In the genomic region with DNA sequence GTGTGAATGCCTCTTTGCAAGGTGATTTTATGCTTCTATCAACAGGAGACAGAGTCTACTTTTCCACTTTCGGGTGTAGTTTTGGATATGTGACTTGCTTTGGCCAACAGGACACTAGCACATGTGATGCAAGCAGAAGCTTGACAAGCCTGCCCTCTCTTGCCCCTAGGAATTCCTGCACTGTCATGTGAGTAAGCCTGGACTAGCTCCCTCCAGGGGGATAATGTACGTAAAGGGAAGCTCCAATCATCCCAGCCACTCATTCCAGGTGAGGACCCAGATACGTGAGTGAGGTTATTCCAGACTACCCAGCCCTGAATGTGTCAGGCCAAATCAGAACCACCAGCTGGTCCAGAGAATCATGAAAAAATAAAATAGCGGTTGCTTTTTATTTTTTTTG, we compare ENCODE assay signal across 11 cellular contexts. TPM values are rescaled to one million over a fixed set of nuclear protein-coding genes. Genes with fewer than 3 reads are reported as not detected.
A peak's percentile ranks its signal among the peaks of the same experiment; 100 is the strongest.
DNase-seq lines count a peak whose midpoint lies in the region; TF ChIP-seq lines count a peak whose summit lies in the region.
"Had no signal": no experiment of that assay in that cellular context is flagged by ENCODE, and none has a peak within 500 bp of the region (broad histone marks: within the 10 kb centered on the region; RNA-seq: fewer than 3 reads in every experiment).

No MANE protein-coding gene starts in this region.

- no peak for TF ChIP-seq POLR2A in breast epithelium (IDR thresholded peaks at IDR 0.05)
- no peak for TF ChIP-seq POLR2A in sigmoid colon (IDR thresholded peaks at IDR 0.05)
- TF ChIP-seq POLR2A in testis (IDR thresholded peaks at IDR 0.05) = no peak

- no peaks in the 10 kb centered on the region for H3K9me2 ChIP-seq in OCI-LY7 (ENCODE audit: insufficient read depth, low read length)

- H3K27ac Mint-ChIP-seq in MCF 10A (ENCODE audit: low read depth, unreplicated experiment) = no peak overlapping the region
- H3K27ac Mint-ChIP-seq: activated naive CD4-positive, alpha-beta T cell treated with anti-CD3 and anti-CD28 coated beads, Interleukin-2, amount 50 U/mL, for 24 hours had no signal

- POLR2A ChIA-PET in MCF 10A (lab: Yijun Ruan, JAX) (interaction anchor here (0.6 kb wide), 1 partner anchor 31 kb away, joined by 3 read pairs; no protein-coding TSS in a partner anchor), OCI-LY7 (lab: Charles Lee) (interaction anchor here (0.8 kb wide), 1 partner anchor 21 kb away, joined by 5 read pairs; no protein-coding TSS in a partner anchor)

- H3K79me2 ChIP-seq in OCI-LY7 (ENCODE audit: insufficient read depth, low read depth, low read length) = no peaks in the 10 kb centered on the region

- no peaks in the 10 kb centered on the region for H3K36me3 Mint-ChIP-seq in MCF 10A (ENCODE audit: insufficient read depth, unreplicated experiment)

- TF ChIP-seq CTCF in MCF 10A (IDR thresholded peaks at IDR 0.05; ENCODE audit: unreplicated experiment) (no peak), breast epithelium (IDR thresholded peaks at IDR 0.05) (no peak), sigmoid colon (IDR thresholded peaks at IDR 0.05) (no peak), OCI-LY7 (conservative IDR thresholded peaks at IDR 0.05; ENCODE audit: low read length) (no peak), testis (IDR thresholded peaks at IDR 0.05) (no peak)

- no peaks in the 10 kb centered on the region for H3K4me1 Mint-ChIP-seq in MCF 10A (ENCODE audit: insufficient read depth, unreplicated experiment)
- H3K4me1 Mint-ChIP-seq: activated naive CD4-positive, alpha-beta T cell treated with anti-CD3 and anti-CD28 coated beads, Interleukin-2, amount 50 U/mL, for 24 hours; central memory CD8-positive, alpha-beta T cell had no signal

- CTCF ChIA-PET in MCF 10A (lab: Yijun Ruan, JAX) (interaction anchor here (0.6 to 0.7 kb wide), 3 partner anchors 59 to 686 kb away, joined by 3 to 4 read pairs (median 4); no protein-coding TSS in a partner anchor), OCI-LY7 (lab: Charles Lee; ENCODE audit: unreplicated experiment) (no interaction called here)

- H3K27ac ChIP-seq in breast epithelium (no peak overlapping the region), sigmoid colon (no peak overlapping the region), OCI-LY7 (ENCODE audit: low read depth, low read length, poor library complexity, severe bottlenecking) (no peak overlapping the region), testis (no peak overlapping the region)

- H3K4me1 ChIP-seq in breast epithelium (no peaks in the 10 kb centered on the region), sigmoid colon (no peaks in the 10 kb centered on the region), OCI-LY7 (ENCODE audit: insufficient read depth, low read length, poor library complexity, severe bottlenecking) (no peaks in the 10 kb centered on the region), testis (no peaks in the 10 kb centered on the region)

- no peaks in the 10 kb centered on the region for H3K9me3 Mint-ChIP-seq in MCF 10A (ENCODE audit: unreplicated experiment)
- H3K9me3 Mint-ChIP-seq: activated naive CD4-positive, alpha-beta T cell treated with anti-CD3 and anti-CD28 coated beads, Interleukin-2, amount 50 U/mL, for 24 hours; central memory CD8-positive, alpha-beta T cell had no signal

- no peaks in the 10 kb centered on the region for H3K27me3 Mint-ChIP-seq in MCF 10A (ENCODE audit: insufficient read depth, unreplicated experiment)
- H3K27me3 Mint-ChIP-seq: activated naive CD4-positive, alpha-beta T cell treated with anti-CD3 and anti-CD28 coated beads, Interleukin-2, amount 50 U/mL, for 24 hours; central memory CD8-positive, alpha-beta T cell had no signal

- no TSS peak for BruUV-seq in MCF 10A (replicated peaks; lab: Mats Ljungman, UMichigan)
- BruUV-seq in OCI-LY7 (replicated peaks; lab: Mats Ljungman, UMichigan) = no TSS peak

- no peak overlapping the region for H3K4me2 ChIP-seq in OCI-LY7 (ENCODE audit: low read length)

- 69 to 71% methylated on average over 4 of the region's 4 CpGs for WGBS in sigmoid colon, 2 donors
- WGBS in testis, 2 donors = 74 to 75% methylated on average over 4 of the region's 4 CpGs

- H3K4me3 ChIP-seq in breast epithelium (no peak overlapping the region), sigmoid colon (no peak overlapping the region), OCI-LY7 (ENCODE audit: low read depth, low read length, poor library complexity, severe bottlenecking) (no peak overlapping the region), testis (no peak overlapping the region)

- H2AFZ ChIP-seq in OCI-LY7 (ENCODE audit: low read length) = no peak overlapping the region

- intact Hi-C loops in MCF 10A (cut with micrococcal nuclease) (no loop called here), breast epithelium (cut with DNase I; ENCODE audit: low total_unique reads) (no loop called here), sigmoid colon (cut with DNase I) (no loop called here), OCI-LY7 (cut with micrococcal nuclease; ENCODE audit: unreplicated experiment) (no loop called here), testis (cut with DNase I; ENCODE audit: low total_unique reads) (no loop called here)

- H3K36me3 ChIP-seq in breast epithelium = no peaks in the 10 kb centered on the region
- H3K36me3 ChIP-seq in sigmoid colon = peaks cover 0 to 3% (median 0%) of the 10 kb centered on the region in 4 donors
- peaks cover 42% of the 10 kb centered on the region for H3K36me3 ChIP-seq in OCI-LY7 (ENCODE audit: insufficient read depth, low read length)
- no peaks in the 10 kb centered on the region for H3K36me3 ChIP-seq in testis (ENCODE audit: low read depth, missing control alignments)

- no peaks in the 10 kb centered on the region for H4K20me1 ChIP-seq in OCI-LY7 (ENCODE audit: insufficient read depth, low read length)

- no peak overlapping the region for H3K4me3 Mint-ChIP-seq in MCF 10A (ENCODE audit: unreplicated experiment)
- H3K4me3 Mint-ChIP-seq: activated naive CD4-positive, alpha-beta T cell treated with anti-CD3 and anti-CD28 coated beads, Interleukin-2, amount 50 U/mL, for 24 hours; central memory CD8-positive, alpha-beta T cell had no signal

- no peak for TF ChIP-seq EP300 in sigmoid colon (IDR thresholded peaks at IDR 0.05)

- no peaks in the 10 kb centered on the region for H3K27me3 ChIP-seq in breast epithelium
- H3K27me3 ChIP-seq in sigmoid colon = no peaks in the 10 kb centered on the region
- no peaks in the 10 kb centered on the region for H3K27me3 ChIP-seq in testis

- DNase-seq in MCF 10A (ENCODE audit: unreplicated experiment) (peak; percentile 18), breast epithelium (ENCODE audit: low spot score in 2 of 2) (no peak), foreskin melanocyte (peak; percentile 11), sigmoid colon (peak; percentile 5), OCI-LY7 (ENCODE audit: low spot score) (no peak), testis (no peak)
- DNase-seq: NCI-H1417; NCI-H510A; stimulated activated CD4-positive, alpha-beta T cell treated with anti-CD3 and anti-CD28 coated beads, Interleukin-1b, Interleukin-23, amount 100 ng/mL, for 48 hours had no signal

- H3K9me3 ChIP-seq in breast epithelium (no peaks in the 10 kb centered on the region), sigmoid colon (no peaks in the 10 kb centered on the region), OCI-LY7 (ENCODE audit: low read length) (no peaks in the 10 kb centered on the region), testis (no peaks in the 10 kb centered on the region)

RNA-seq across cellular contexts. Expression of a gene that starts 33.3 kb away (rescaled TPM):
- 2.8 and 3.1 TPM in 2 replicates for total RNA-seq in MCF 10A (2022)
- total RNA-seq in breast epithelium = 1 to 10 TPM in 2 of 3 donors, under 1 TPM in 1; 0.96 to 3.6 (median 2.5) TPM
- 1 to 10 TPM in 3 of 4 donors, under 1 TPM in 1; 0.82 to 1.9 (median 1.4) TPM for total RNA-seq in sigmoid colon
- 1 to 10 TPM in 1 of 3 donors, under 1 TPM in 2; 0.60 to 2.8 (median 0.92) TPM for polyA plus RNA-seq in sigmoid colon
- 7.9 and 11.7 TPM in 2 replicates for total RNA-seq in OCI-LY7 (2014; rRNA removed; shearing (Covaris generic))
- total RNA-seq in OCI-LY7 (2022) = 13.1 and 14.3 TPM in 2 replicates
- total RNA-seq in testis = 1 to 10 TPM; 6.9 to 7.6 TPM
- 3.7 TPM for polyA plus RNA-seq in testis (ENCODE audit: insufficient read depth, low read depth, low replicate concordance)

RNA-seq across cellular contexts. Expression of a gene that starts 54.0 kb away (rescaled TPM):
- total RNA-seq in MCF 10A (2022) (22.0 and 22.4 TPM in 2 replicates), breast epithelium (10 to 100 TPM; 10.8 to 13.5 (median 13.3) TPM), sigmoid colon (10 to 100 TPM; 11.1 to 22.7 (median 17.3) TPM), OCI-LY7 (2022) (21.6 and 23.0 TPM in 2 replicates), testis (10 to 100 TPM; 15.2 to 16.3 TPM)
- polyA plus RNA-seq in sigmoid colon (10 to 100 TPM; 35.5 to 52.0 (median 37.8) TPM), testis (ENCODE audit: insufficient read depth, low read depth, low replicate concordance) (16.1 TPM)
- total RNA-seq in OCI-LY7 (2014; rRNA removed; shearing (Covaris generic)) = 22.3 and 27.3 TPM in 2 replicates

Comparison
In these comparisons a context has a peak if more than half of its experiments do, and no peak if none do; other contexts are left out.
1. DNase-seq: peak in MCF 10A (single experiment), foreskin melanocyte (single experiment) and sigmoid colon (single experiment); none in breast epithelium (0 of 2), OCI-LY7 (single experiment) and testis (single experiment).